Comparison of ENCODE assay signal across 25 cellular contexts in genomic region chrX:17214962-17215361, GRCh38.
A peak's percentile ranks its signal among the peaks of the same experiment; 100 is the strongest.
DNase-seq lines count a peak whose midpoint lies in the region; ATAC-seq, FAIRE-seq and TF ChIP-seq lines count a peak whose summit lies in the region.
"Had no signal": no experiment of that assay in that cellular context is flagged by ENCODE, and none has a peak within 500 bp of the region (broad histone marks: within the 10 kb centered on the region; RNA-seq: fewer than 3 reads in every experiment).

No MANE protein-coding gene starts in this region.

- H3K9me3 ChIP-seq in H1 (ENCODE audit: insufficient read depth in 2 of 2, low read depth in 1 of 2, low read length in 1 of 2): peaks cover 3 to 11% of the 10 kb centered on the region in 2 experiments
- no peaks in the 10 kb centered on the region for H3K9me3 ChIP-seq in pancreas
- H3K9me3 ChIP-seq: SJSA1 had no signal

- CTCF ChIA-PET in H1 (lab: Charles Lee; ENCODE audit: partially characterized antibody): no interaction called here

- peak; percentile 13 for FAIRE-seq in H1 (lab: Jason Lieb, UNC)
- no peak for FAIRE-seq in pancreas (lab: Jason Lieb, UNC)
- FAIRE-seq: D721Med, GM18507 had no signal

- no peaks in the 10 kb centered on the region for H3K79me1 ChIP-seq in H1 (ENCODE audit: low read depth, low read length)

- no peaks in the 10 kb centered on the region for H3K79me2 ChIP-seq in H1 (ENCODE audit: control insufficient read depth in 1 of 2, insufficient read depth in 2 of 2, low read length in 2 of 2)

- no peak overlapping the region for H4K91ac ChIP-seq in H1 (replicated peaks; ENCODE audit: insufficient read length, low read length)

- POLR2A ChIA-PET in H1 (lab: Charles Lee; ENCODE audit: partially characterized antibody): no interaction called here

- H3K4ac ChIP-seq in H1 (replicated peaks; ENCODE audit: insufficient read length, low read depth, low read length): no peak overlapping the region

- ATAC-seq in sciatic nerve: peak; percentile 73
- ATAC-seq in pancreas: no peak
- ATAC-seq: A549 had no signal

- H2BK5ac ChIP-seq in H1 (ENCODE audit: low read depth, low read length): no peak overlapping the region

- H3K27me3 ChIP-seq in H1 (replicated peaks in 1 of 4; ENCODE audit: control insufficient read depth in 3 of 4, extremely low read depth in 1 of 4, insufficient read depth in 3 of 4, low read length in 3 of 4): no peaks in the 10 kb centered on the region
- H3K27me3 ChIP-seq in pancreas: no peaks in the 10 kb centered on the region
- H3K27me3 ChIP-seq: SJSA1 had no signal

- intact Hi-C loops in sciatic nerve (cut with DNase I) (no loop called here), cardiac septum (cut with DNase I) (no loop called here), pancreas (cut with DNase I) (no loop called here)

- no peak for TF ChIP-seq CTCF in H1 (IDR thresholded peaks at IDR 0.05; ENCODE audit: control extremely low read depth in 1 of 3, insufficient read depth in 1 of 3, low read depth in 1 of 3, low read length in 3 of 3)
- TF ChIP-seq CTCF in pancreas (IDR thresholded peaks at IDR 0.05): no peak

- no peak overlapping the region for H3K9ac ChIP-seq in H1 (replicated peaks in 1 of 4; ENCODE audit: extremely low read depth in 1 of 4, low read depth in 3 of 4, low read length in 3 of 4)
- H3K9ac ChIP-seq: BLaER1 treated with 17β-estradiol and CSF1 and Interleukin-3, amounts not matched to agents 10 nM and 100 nM; GM23248 had no signal

- no peak overlapping the region for H2BK15ac ChIP-seq in H1 (ENCODE audit: low read length)

- no peaks in the 10 kb centered on the region for H4K20me1 ChIP-seq in H1 (replicated peaks in 1 of 2; ENCODE audit: control insufficient read depth in 1 of 2, insufficient read depth in 2 of 2, low read length in 2 of 2)
- H4K20me1 ChIP-seq: BLaER1 treated with 17β-estradiol and CSF1 and Interleukin-3, amounts not matched to agents 10 nM and 100 nM had no signal

- H3K4me1 ChIP-seq in H1 (replicated peaks in 1 of 4; ENCODE audit: control insufficient read depth in 3 of 4, insufficient read depth in 4 of 4, low read length in 3 of 4) (no peaks in the 10 kb centered on the region), pancreas (no peaks in the 10 kb centered on the region)
- H3K4me1 ChIP-seq: A549; BLaER1 treated with 17β-estradiol and CSF1 and Interleukin-3, amounts not matched to agents 10 nM and 100 nM; SJSA1 had no signal

- H3K23ac ChIP-seq in H1 (ENCODE audit: insufficient read length): no peak overlapping the region

- TF ChIP-seq EP300 in H1 (IDR thresholded peaks at IDR 0.05; ENCODE audit: borderline replicate concordance in 1 of 2, low read depth in 2 of 2, low read length in 2 of 2): no peak

- peak; percentile 0 for DNase-seq in EH (ENCODE audit: low read depth)
- DNase-seq in M059J (ENCODE audit: low read depth): peak; percentile 1
- no peak for DNase-seq in H1 (ENCODE audit: low read depth in 1 of 2, low spot score in 2 of 2)
- DNase-seq in sciatic nerve (ENCODE audit: low spot score): no peak
- DNase-seq in NCI-H226: no peak
- DNase-seq in cardiac septum (ENCODE audit: low spot score): no peak
- DNase-seq in pancreas: no peak
- DNase-seq: AML-193; CD4-positive, alpha-beta T cell; GM23248; H9; Karpas-422; NCI-H1105 treated with DMSO at 0.1 percent for 48 hours; NCI-H146; NCI-H1930; NCI-H2107; NCI-H446 treated with DMSO at 0.1 percent for 48 hours; NCI-H526; Right ventricle myocardium superior had no signal

- no peak overlapping the region for H3K4me2 ChIP-seq in H1 (ENCODE audit: insufficient read depth in 1 of 2, low read depth in 2 of 2, low read length in 2 of 2)
- H3K4me2 ChIP-seq: A549; BLaER1 treated with 17β-estradiol and CSF1 and Interleukin-3, amounts not matched to agents 10 nM and 100 nM had no signal

- H4K5ac ChIP-seq in H1 (ENCODE audit: insufficient read length, low read depth, low read length): no peak overlapping the region

- no peak overlapping the region for H2BK12ac ChIP-seq in H1 (ENCODE audit: low read depth, low read length)

- no peak for TF ChIP-seq POLR2A in H1 (IDR thresholded peaks at IDR 0.05; ENCODE audit: control extremely low read depth in 1 of 2, low read depth in 2 of 2, low read length in 2 of 2)

- WGBS in H1 (ENCODE audit: extremely low coverage in 1 of 2, insufficient coverage in 1 of 2, insufficient read length in 1 of 2, insufficient replicate concordance in 2 of 2, low coverage in 1 of 2, low lambda C conversion rate in 2 of 2, missing lambda C conversion rate in 1 of 2), 2 experiments: 100% methylated on average over 4 of the region's 4 CpGs; no CpG with 5 or more reads in 1 of the 2 experiments
- WGBS in pancreas, 2 donors: 69 to 73% methylated on average over 4 of the region's 4 CpGs

- H2AFZ ChIP-seq in H1 (ENCODE audit: low read length): no peak overlapping the region
- H2AFZ ChIP-seq: GM23248, PC-9 had no signal

- no peak overlapping the region for H3K56ac ChIP-seq in H1 (replicated peaks; ENCODE audit: insufficient read length, low read depth, low read length)

- H4K8ac ChIP-seq in H1 (ENCODE audit: extremely low read depth, insufficient read depth, low read length): no peak overlapping the region

- no peak overlapping the region for H2AK5ac ChIP-seq in H1 (ENCODE audit: low read depth, low read length)

- peaks cover 0 to 1% (median 0%) of the 10 kb centered on the region in 4 experiments; a peak in 2 of 8 replicates for H3K36me3 ChIP-seq in H1 (ENCODE audit: control insufficient read depth in 2 of 4, insufficient read depth in 4 of 4, low read length in 3 of 4)
- H3K36me3 ChIP-seq in pancreas: no peaks in the 10 kb centered on the region
- H3K36me3 ChIP-seq: BLaER1 treated with 17β-estradiol and CSF1 and Interleukin-3, amounts not matched to agents 10 nM and 100 nM; SJSA1 had no signal

- H3K18ac ChIP-seq in H1 (ENCODE audit: extremely low read depth, low read length): no peak overlapping the region

- no peak overlapping the region for H3K14ac ChIP-seq in H1 (ENCODE audit: insufficient read length)

- H2BK120ac ChIP-seq in H1 (replicated peaks; ENCODE audit: low read depth, low read length): no peak overlapping the region

- peak overlapping the region; percentile 86; the same call in 1 of the 2 replicates for H2BK20ac ChIP-seq in H1 (ENCODE audit: low read length)

- H3K4me3 ChIP-seq in H1 (ENCODE audit: extremely low read depth in 1 of 4, insufficient read depth in 2 of 4, low read depth in 3 of 4, low read length in 4 of 4): no peak overlapping the region
- no peak overlapping the region for H3K4me3 ChIP-seq in pancreas
- H3K4me3 ChIP-seq: A549; BLaER1 treated with 17β-estradiol and CSF1 and Interleukin-3, amounts not matched to agents 10 nM and 100 nM; GM23248; PC-9; SJSA1 had no signal

- no peak for TF ChIP-seq RAD21 in H1 (IDR thresholded peaks at IDR 0.05 in 1 of 2, conservative IDR thresholded peaks at IDR 0.05 in 1 of 2; ENCODE audit: low read depth in 2 of 2, low read length in 2 of 2)

- H3K27ac ChIP-seq in H1 (ENCODE audit: low read depth, low read length) (no peak overlapping the region), pancreas (no peak overlapping the region)
- H3K27ac ChIP-seq: A549; BLaER1 treated with 17β-estradiol and CSF1 and Interleukin-3, amounts not matched to agents 10 nM and 100 nM; GM23248; PC-9; SJSA1 had no signal

- H3K23me2 ChIP-seq in H1 (ENCODE audit: low read depth, low read length): no peaks in the 10 kb centered on the region

TF ChIP-seq in H1, 55 proteins besides CTCF, POLR2A, EP300 and RAD21:
- TF ChIP-seq RFX5 (IDR thresholded peaks at IDR 0.05; ENCODE audit: borderline replicate concordance, low read depth, low read length) (no peak), BACH1 (IDR thresholded peaks at IDR 0.05; ENCODE audit: low read length) (no peak), CHD1 (IDR thresholded peaks at IDR 0.05; ENCODE audit: low read depth, low read length) (no peak), CEBPB (IDR thresholded peaks at IDR 0.05; ENCODE audit: low read depth, low read length) (peak; percentile 48; the same call in 1 of the 2 replicates)

Comparison
In these comparisons a context has a peak if more than half of its experiments do, and no peak if none do; other contexts are left out.
1. DNase-seq: peak in EH (single experiment) and M059J (single experiment); none in H1 (0 of 2), sciatic nerve (single experiment), NCI-H226 (single experiment), cardiac septum (single experiment) and pancreas (0 of 6).